20 cellular contexts compared by ENCODE assay signal in genomic region chr2:229798446-229799147, GRCh38.
A peak's percentile ranks its signal among the peaks of the same experiment; 100 is the strongest.
DNase-seq lines count a peak whose midpoint lies in the region; ATAC-seq and TF ChIP-seq lines count a peak whose summit lies in the region.
"Had no signal": no experiment of that assay in that cellular context is flagged by ENCODE, and none has a peak within 500 bp of the region (broad histone marks: within the 10 kb centered on the region; RNA-seq: fewer than 3 reads in every experiment).

No MANE protein-coding gene starts in this region.

- H3K36me3 ChIP-seq in MG63: peaks cover 80% of the 10 kb centered on the region
- H3K36me3 ChIP-seq: breast epithelium had no signal

- H3K4me3 Mint-ChIP-seq in stimulated activated naive CD8-positive, alpha-beta T cell treated with anti-CD3 and anti-CD28 coated beads, Interleukin-15, Interleukin-2, amounts not matched to agents 100 ng/mL and 50 ng/mL, for 24 hours: no peak overlapping the region
- H3K4me3 Mint-ChIP-seq in stimulated activated naive CD8-positive, alpha-beta T cell treated with anti-CD3 and anti-CD28 coated beads, Interleukin-15, amount 100 ng/mL, for 72 hours: no peak overlapping the region
- H3K4me3 Mint-ChIP-seq: activated CD4-positive, alpha-beta T cell treated with anti-CD3 and anti-CD28 coated beads for 36 hours; CD4-positive, alpha-beta T cell; effector memory CD8-positive, alpha-beta T cell had no signal

- no peaks in the 10 kb centered on the region for H3K9me3 ChIP-seq in MG63
- H3K9me3 ChIP-seq: breast epithelium, HAP-1, spleen, upper lobe of left lung had no signal

- ATAC-seq in stimulated activated naive CD8-positive, alpha-beta T cell treated with anti-CD3 and anti-CD28 coated beads, Interleukin-15, amount 100 ng/mL, for 72 hours: no peak
- ATAC-seq in HG03039 (IDR thresholded peaks at IDR 0.05; ENCODE audit: unreplicated experiment): no peak
- ATAC-seq: activated CD4-positive, alpha-beta T cell treated with anti-CD3 and anti-CD28 coated beads for 36 hours; effector memory CD8-positive, alpha-beta T cell had no signal

- H3K27ac Mint-ChIP-seq in stimulated activated naive CD8-positive, alpha-beta T cell treated with anti-CD3 and anti-CD28 coated beads, Interleukin-15, Interleukin-2, amounts not matched to agents 100 ng/mL and 50 ng/mL, for 24 hours: peak overlapping the region; percentile 57
- no peak overlapping the region for H3K27ac Mint-ChIP-seq in stimulated activated naive CD8-positive, alpha-beta T cell treated with anti-CD3 and anti-CD28 coated beads, Interleukin-15, amount 100 ng/mL, for 72 hours
- H3K27ac Mint-ChIP-seq: activated CD4-positive, alpha-beta T cell treated with anti-CD3 and anti-CD28 coated beads for 36 hours; CD4-positive, alpha-beta T cell; effector memory CD8-positive, alpha-beta T cell had no signal

- H3K36me3 Mint-ChIP-seq in stimulated activated naive CD8-positive, alpha-beta T cell treated with anti-CD3 and anti-CD28 coated beads, Interleukin-15, Interleukin-2, amounts not matched to agents 100 ng/mL and 50 ng/mL, for 24 hours (ENCODE audit: low read depth): peaks cover 70% of the 10 kb centered on the region

- TF ChIP-seq CTCF in GM10266 (IDR thresholded peaks at IDR 0.05; ENCODE audit: control insufficient read depth, insufficient read depth, low read depth, missing control alignments): no peak

- no peak for DNase-seq in stimulated activated naive CD8-positive, alpha-beta T cell treated with anti-CD3 and anti-CD28 coated beads, Interleukin-15, amount 100 ng/mL, for 72 hours
- DNase-seq in fibroblast of peridontal ligament (ENCODE audit: extremely low read depth) (peak; percentile 65), midbrain (lab: John Stamatoyannopoulos, UW) (peak; percentile 4), MG63 (no peak), GM10266 (ENCODE audit: extremely low spot score) (no peak), SW480 (ENCODE audit: low spot score) (no peak)
- DNase-seq: activated CD4-positive, alpha-beta T cell treated with anti-CD3 and anti-CD28 coated beads for 36 hours; activated naive CD4-positive, alpha-beta T cell treated with Interleukin-2 at 50 U/mL for 16 hours; CD4-positive, alpha-beta T cell; DMS53; effector memory CD8-positive, alpha-beta T cell; NCI-H1092; NCI-H748 treated with DMSO at 0.1 percent for 48 hours; spleen had no signal

- no peaks in the 10 kb centered on the region for H3K9me3 Mint-ChIP-seq in stimulated activated naive CD8-positive, alpha-beta T cell treated with anti-CD3 and anti-CD28 coated beads, Interleukin-15, Interleukin-2, amounts not matched to agents 100 ng/mL and 50 ng/mL, for 24 hours
- no peaks in the 10 kb centered on the region for H3K9me3 Mint-ChIP-seq in stimulated activated naive CD8-positive, alpha-beta T cell treated with anti-CD3 and anti-CD28 coated beads, Interleukin-15, amount 100 ng/mL, for 72 hours
- H3K9me3 Mint-ChIP-seq: CD4-positive, alpha-beta T cell; effector memory CD8-positive, alpha-beta T cell had no signal

- H3K27me3 ChIP-seq in MG63: no peaks in the 10 kb centered on the region
- H3K27me3 ChIP-seq: breast epithelium, spleen, upper lobe of left lung had no signal

- no peaks in the 10 kb centered on the region for H3K27me3 Mint-ChIP-seq in stimulated activated naive CD8-positive, alpha-beta T cell treated with anti-CD3 and anti-CD28 coated beads, Interleukin-15, Interleukin-2, amounts not matched to agents 100 ng/mL and 50 ng/mL, for 24 hours
- no peaks in the 10 kb centered on the region for H3K27me3 Mint-ChIP-seq in stimulated activated naive CD8-positive, alpha-beta T cell treated with anti-CD3 and anti-CD28 coated beads, Interleukin-15, amount 100 ng/mL, for 72 hours
- H3K27me3 Mint-ChIP-seq: activated CD4-positive, alpha-beta T cell treated with anti-CD3 and anti-CD28 coated beads for 36 hours; CD4-positive, alpha-beta T cell; effector memory CD8-positive, alpha-beta T cell had no signal

- no peak overlapping the region for H3K4me3 ChIP-seq in MG63
- H3K4me3 ChIP-seq: breast epithelium, HAP-1, SK-N-MC, spleen, upper lobe of left lung had no signal

- no peaks in the 10 kb centered on the region for H3K4me1 Mint-ChIP-seq in stimulated activated naive CD8-positive, alpha-beta T cell treated with anti-CD3 and anti-CD28 coated beads, Interleukin-15, Interleukin-2, amounts not matched to agents 100 ng/mL and 50 ng/mL, for 24 hours (ENCODE audit: low read depth)
- no peaks in the 10 kb centered on the region for H3K4me1 Mint-ChIP-seq in stimulated activated naive CD8-positive, alpha-beta T cell treated with anti-CD3 and anti-CD28 coated beads, Interleukin-15, amount 100 ng/mL, for 72 hours
- H3K4me1 Mint-ChIP-seq: activated CD4-positive, alpha-beta T cell treated with anti-CD3 and anti-CD28 coated beads for 36 hours had no signal

Comparison
In these comparisons a context has a peak if more than half of its experiments do, and no peak if none do; other contexts are left out.
1. DNase-seq: peak in fibroblast of peridontal ligament (single experiment) and midbrain (single experiment); none in stimulated activated naive CD8-positive, alpha-beta T cell treated with anti-CD3 and anti-CD28 coated beads, Interleukin-15, amount 100 ng/mL, for 72 hours (0 of 2), MG63 (single experiment), GM10266 (single experiment) and SW480 (single experiment).